ENCODE assay signal across 8 cellular contexts in the genomic region with DNA sequence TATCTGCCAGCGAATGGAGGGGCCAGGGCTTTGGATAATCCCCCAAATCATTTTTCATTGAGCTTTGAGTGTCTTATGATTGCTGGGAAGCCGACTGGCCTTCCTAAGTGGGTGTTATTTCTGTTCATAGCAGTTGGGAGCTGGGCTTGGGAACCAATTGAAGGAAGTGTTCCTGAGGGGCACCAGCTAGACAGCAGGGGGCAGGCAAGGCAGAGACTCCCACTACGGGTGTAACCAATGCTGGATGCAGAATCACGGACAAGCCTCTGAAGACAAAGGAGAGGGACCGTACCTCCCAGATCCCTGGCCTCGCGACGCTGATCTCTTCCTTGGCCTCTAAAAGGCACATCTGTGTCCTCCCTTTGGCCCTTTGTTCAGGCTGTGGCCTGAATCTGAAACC.
A peak's percentile ranks its signal among the peaks of the same experiment; 100 is the strongest.
DNase-seq lines count a peak whose midpoint lies in the region; ATAC-seq and TF ChIP-seq lines count a peak whose summit lies in the region.

No MANE protein-coding gene starts in this region.

- DNase-seq in activated CD4-positive, alpha-beta T cell treated with anti-CD3 and anti-CD28 coated beads for 36 hours: peak; percentile 21
- no peak for DNase-seq in activated CD4-positive, alpha-beta T cell treated with anti-CD3 and anti-CD28 coated beads, Interleukin-2, amount 10 ng/mL, durations not matched to agents 24 days and 14 days
- DNase-seq in OCI-M1 (lab: John Stamatoyannopoulos, UW) (peak; percentile 56), foreskin keratinocyte (no peak), progenitor cell of endocrine pancreas (ENCODE audit: low spot score, unreplicated experiment) (peak; percentile 61), T-helper 1 cell (no peak)
- DNase-seq in activated CD4-positive, alpha-beta memory T cell treated with anti-CD3 and anti-CD28 coated beads for 36 hours: no peak

- H3K27ac ChIP-seq in foreskin keratinocyte: no peak overlapping the region

- H3K4me1 Mint-ChIP-seq in activated CD4-positive, alpha-beta T cell treated with anti-CD3 and anti-CD28 coated beads for 36 hours: no peaks in the 10 kb centered on the region
- no peaks in the 10 kb centered on the region for H3K4me1 Mint-ChIP-seq in activated CD4-positive, alpha-beta T cell treated with anti-CD3 and anti-CD28 coated beads, Interleukin-2, amount 10 ng/mL, durations not matched to agents 24 days and 14 days
- peaks cover 4% of the 10 kb centered on the region for H3K4me1 Mint-ChIP-seq in progenitor cell of endocrine pancreas (ENCODE audit: low read depth)
- no peaks in the 10 kb centered on the region for H3K4me1 Mint-ChIP-seq in activated CD4-positive, alpha-beta memory T cell treated with anti-CD3 and anti-CD28 coated beads for 36 hours (ENCODE audit: low read depth)

- H3K4me1 ChIP-seq in foreskin keratinocyte: peaks cover 9% of the 10 kb centered on the region

- H3K27ac Mint-ChIP-seq in activated CD4-positive, alpha-beta T cell treated with anti-CD3 and anti-CD28 coated beads for 36 hours: no peak overlapping the region
- H3K27ac Mint-ChIP-seq in activated CD4-positive, alpha-beta T cell treated with anti-CD3 and anti-CD28 coated beads, Interleukin-2, amount 10 ng/mL, durations not matched to agents 24 days and 14 days: no peak overlapping the region
- H3K27ac Mint-ChIP-seq in progenitor cell of endocrine pancreas: no peak overlapping the region
- H3K27ac Mint-ChIP-seq in activated CD4-positive, alpha-beta memory T cell treated with anti-CD3 and anti-CD28 coated beads for 36 hours: no peak overlapping the region

- H3K4me3 Mint-ChIP-seq in activated CD4-positive, alpha-beta T cell treated with anti-CD3 and anti-CD28 coated beads for 36 hours: no peak overlapping the region
- no peak overlapping the region for H3K4me3 Mint-ChIP-seq in activated CD4-positive, alpha-beta T cell treated with anti-CD3 and anti-CD28 coated beads, Interleukin-2, amount 10 ng/mL, durations not matched to agents 24 days and 14 days
- H3K4me3 Mint-ChIP-seq in progenitor cell of endocrine pancreas (ENCODE audit: low read depth): no peak overlapping the region
- H3K4me3 Mint-ChIP-seq in activated CD4-positive, alpha-beta memory T cell treated with anti-CD3 and anti-CD28 coated beads for 36 hours: no peak overlapping the region

- POLR2A ChIA-PET in activated CD4-positive, alpha-beta T cell treated with anti-CD3 and anti-CD28 coated beads for 36 hours (lab: Charles Lee): no interaction called here
- POLR2A ChIA-PET in activated CD4-positive, alpha-beta memory T cell treated with anti-CD3 and anti-CD28 coated beads for 36 hours (lab: Charles Lee): no interaction called here

- no peaks in the 10 kb centered on the region for H3K36me3 Mint-ChIP-seq in activated CD4-positive, alpha-beta T cell treated with anti-CD3 and anti-CD28 coated beads for 36 hours (ENCODE audit: low read depth)
- H3K36me3 Mint-ChIP-seq in activated CD4-positive, alpha-beta T cell treated with anti-CD3 and anti-CD28 coated beads, Interleukin-2, amount 10 ng/mL, durations not matched to agents 24 days and 14 days (ENCODE audit: low read depth): no peaks in the 10 kb centered on the region
- H3K36me3 Mint-ChIP-seq in progenitor cell of endocrine pancreas (ENCODE audit: insufficient read depth): no peaks in the 10 kb centered on the region
- no peaks in the 10 kb centered on the region for H3K36me3 Mint-ChIP-seq in activated CD4-positive, alpha-beta memory T cell treated with anti-CD3 and anti-CD28 coated beads for 36 hours

- no peak for ATAC-seq in activated CD4-positive, alpha-beta T cell treated with anti-CD3 and anti-CD28 coated beads for 36 hours
- ATAC-seq in foreskin keratinocyte (peak; percentile 28), HG03565 (IDR thresholded peaks at IDR 0.05; ENCODE audit: unreplicated experiment) (no peak)

- intact Hi-C loops in activated CD4-positive, alpha-beta T cell treated with anti-CD3 and anti-CD28 coated beads for 36 hours (cut with DNase I, micrococcal nuclease): no loop called here
- intact Hi-C loops in activated CD4-positive, alpha-beta T cell treated with anti-CD3 and anti-CD28 coated beads, Interleukin-2, amount 10 ng/mL, durations not matched to agents 24 days and 14 days (cut with micrococcal nuclease): no loop called here
- intact Hi-C loops in activated CD4-positive, alpha-beta memory T cell treated with anti-CD3 and anti-CD28 coated beads for 36 hours (cut with micrococcal nuclease): no loop called here

- H3K27me3 Mint-ChIP-seq in activated CD4-positive, alpha-beta T cell treated with anti-CD3 and anti-CD28 coated beads for 36 hours: peaks cover 13% of the 10 kb centered on the region
- peaks cover 5% of the 10 kb centered on the region for H3K27me3 Mint-ChIP-seq in activated CD4-positive, alpha-beta T cell treated with anti-CD3 and anti-CD28 coated beads, Interleukin-2, amount 10 ng/mL, durations not matched to agents 24 days and 14 days
- H3K27me3 Mint-ChIP-seq in progenitor cell of endocrine pancreas: peaks cover 37% of the 10 kb centered on the region
- H3K27me3 Mint-ChIP-seq in activated CD4-positive, alpha-beta memory T cell treated with anti-CD3 and anti-CD28 coated beads for 36 hours: peaks cover 22% of the 10 kb centered on the region

- TF ChIP-seq CTCF in foreskin keratinocyte (conservative IDR thresholded peaks at IDR 0.05): peak; percentile 50
- TF ChIP-seq CTCF in progenitor cell of endocrine pancreas (IDR thresholded peaks at IDR 0.05; ENCODE audit: unreplicated experiment): peak; percentile 86

- H3K27me3 ChIP-seq in foreskin keratinocyte: peaks cover 1% of the 10 kb centered on the region

- H3K9me3 Mint-ChIP-seq in activated CD4-positive, alpha-beta T cell treated with anti-CD3 and anti-CD28 coated beads for 36 hours (ENCODE audit: low read depth): no peaks in the 10 kb centered on the region
- no peaks in the 10 kb centered on the region for H3K9me3 Mint-ChIP-seq in activated CD4-positive, alpha-beta T cell treated with anti-CD3 and anti-CD28 coated beads, Interleukin-2, amount 10 ng/mL, durations not matched to agents 24 days and 14 days
- no peaks in the 10 kb centered on the region for H3K9me3 Mint-ChIP-seq in progenitor cell of endocrine pancreas (ENCODE audit: low read depth)
- no peaks in the 10 kb centered on the region for H3K9me3 Mint-ChIP-seq in activated CD4-positive, alpha-beta memory T cell treated with anti-CD3 and anti-CD28 coated beads for 36 hours

- CTCF ChIA-PET in activated CD4-positive, alpha-beta T cell treated with anti-CD3 and anti-CD28 coated beads for 36 hours (lab: Charles Lee): interaction anchor here (0.8 kb wide), 1 partner anchor 385 kb away, joined by 3 read pairs; no protein-coding TSS in a partner anchor
- CTCF ChIA-PET in activated CD4-positive, alpha-beta memory T cell treated with anti-CD3 and anti-CD28 coated beads for 36 hours (lab: Charles Lee): interaction anchor here (2.6 kb wide), 1 partner anchor 42 kb away, joined by 11 read pairs; no protein-coding TSS in a partner anchor

Comparison
In these comparisons a context has a peak if more than half of its experiments do, and no peak if none do; other contexts are left out.
1. DNase-seq: peak in activated CD4-positive, alpha-beta T cell treated with anti-CD3 and anti-CD28 coated beads for 36 hours (single experiment), OCI-M1 (single experiment) and progenitor cell of endocrine pancreas (single experiment); none in activated CD4-positive, alpha-beta T cell treated with anti-CD3 and anti-CD28 coated beads, Interleukin-2, amount 10 ng/mL, durations not matched to agents 24 days and 14 days (single experiment), foreskin keratinocyte (0 of 2), T-helper 1 cell (0 of 5) and activated CD4-positive, alpha-beta memory T cell treated with anti-CD3 and anti-CD28 coated beads for 36 hours (single experiment).